ENCODE assay signal across 1 cellular context in genomic region chr3:96776818-96777217, GRCh38.
TF ChIP-seq lines count a peak whose summit lies in the region.

No MANE protein-coding gene starts in this region.

TF ChIP-seq in GM23338, 12 proteins besides CTCF, POLR2A, EP300 and RAD21 (continued from another document):
- no peak for TF ChIP-seq JUNB (IDR thresholded peaks at IDR 0.05; ENCODE audit: unreplicated experiment)
- no peak for TF ChIP-seq POLR2AphosphoS5 (IDR thresholded peaks at IDR 0.05; ENCODE audit: low read depth)
- TF ChIP-seq ZNF114 (CRISPR knock-in tag; IDR thresholded peaks at IDR 0.05): no peak
- TF ChIP-seq EZH2phosphoT487 (IDR thresholded peaks at IDR 0.05; ENCODE audit: unreplicated experiment): no peak
- no peak for TF ChIP-seq ETS1 (IDR thresholded peaks at IDR 0.05)
